In the genomic region with DNA sequence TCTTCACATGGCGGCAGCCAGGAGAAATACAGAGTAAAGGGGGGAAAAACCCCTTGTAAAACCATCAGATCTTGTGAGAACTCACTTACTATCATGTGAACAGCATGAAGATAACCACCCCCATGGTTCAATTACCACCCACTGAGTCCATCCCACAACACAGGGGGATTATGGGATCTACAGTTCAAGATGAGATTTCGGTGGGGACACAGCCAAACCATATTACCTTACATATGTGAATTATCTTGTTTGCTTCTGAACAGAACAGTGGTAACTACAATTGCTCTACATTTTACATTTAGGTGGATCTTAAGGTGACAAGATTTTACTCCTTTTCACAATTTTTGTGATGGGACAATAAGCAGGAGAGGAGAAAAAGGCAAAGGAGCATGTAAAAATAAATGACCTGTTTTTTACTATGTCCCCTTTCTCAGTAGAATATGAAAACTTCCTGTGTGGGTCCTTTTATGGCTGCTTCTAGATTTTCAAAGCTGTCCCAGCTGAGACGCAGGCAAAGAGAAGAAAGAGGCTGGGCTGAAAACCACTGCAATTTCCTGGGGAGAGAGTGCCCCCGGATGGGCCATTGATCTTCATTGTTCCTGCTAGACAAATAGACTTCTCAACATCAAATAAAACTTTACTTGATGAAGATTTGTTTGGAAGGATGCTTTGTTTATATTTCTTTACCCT, we compare ENCODE assay signal across 8 cellular contexts. TPM values are rescaled to one million over a fixed set of nuclear protein-coding genes. Genes with fewer than 3 reads are reported as not detected.
A peak's percentile ranks its signal among the peaks of the same experiment; 100 is the strongest.
DNase-seq lines count a peak whose midpoint lies in the region; ATAC-seq and TF ChIP-seq lines count a peak whose summit lies in the region.

No MANE protein-coding gene starts in this region.

- ATAC-seq in HG03432 (IDR thresholded peaks at IDR 0.05; ENCODE audit: unreplicated experiment): no peak
- no peak for ATAC-seq in HG03095 (IDR thresholded peaks at IDR 0.05; ENCODE audit: unreplicated experiment)

- no peaks in the 10 kb centered on the region for H3K36me3 ChIP-seq in fibroblast of lung (ENCODE audit: control insufficient read depth, insufficient read depth, low read length)

- no peak overlapping the region for H3K9ac ChIP-seq in fibroblast of lung (ENCODE audit: insufficient read depth, low read length)

- H3K9me3 ChIP-seq in fibroblast of lung (ENCODE audit: control insufficient read depth, insufficient read depth, low read depth, low read length): no peaks in the 10 kb centered on the region

- H3K4me2 ChIP-seq in fibroblast of lung (ENCODE audit: extremely low read depth, insufficient read depth, low read length): no peak overlapping the region

- TF ChIP-seq CTCF in HL-60 (IDR thresholded peaks at IDR 0.05; ENCODE audit: insufficient read depth, low read length) (no peak), fibroblast of lung (conservative IDR thresholded peaks at IDR 0.05 in 1 of 2, IDR thresholded peaks at IDR 0.05 in 1 of 2; ENCODE audit: low read depth in 1 of 2, low read length in 2 of 2) (no peak)

- no peaks in the 10 kb centered on the region for H4K20me1 ChIP-seq in fibroblast of lung (ENCODE audit: control insufficient read depth, extremely low read depth, insufficient read depth, low read length)

- H3K4me3 ChIP-seq in HL-60 (replicated peaks; ENCODE audit: insufficient read depth, low read length) (no peak overlapping the region), fibroblast of lung (replicated peaks in 1 of 4; ENCODE audit: control extremely low read depth in 1 of 4, insufficient read depth in 1 of 4, low read depth in 3 of 4, low read length in 4 of 4) (no peak overlapping the region)

- DNase-seq in HL-60 (ENCODE audit: low read depth in 1 of 2, low spot score in 1 of 2): peak in 1 of 2 experiments; percentile 78
- peak; percentile 26 to 36 for DNase-seq in activated CD4-positive, alpha-beta T cell treated with anti-CD3 and anti-CD28 coated beads for 4 hours
- peak; percentile 19 to 22 for DNase-seq in fibroblast of lung (ENCODE audit: low read depth in 2 of 2)
- peak; percentile 14 for DNase-seq in stimulated activated CD8-positive, alpha-beta memory T cell treated with anti-CD3 and anti-CD28 coated beads, Interleukin-12 subunit alpha, Interleukin-12 subunit beta, amount 100 ng/mL, for 1 hour (ENCODE audit: low read depth)
- DNase-seq in SK-N-DZ (ENCODE audit: low spot score): no peak
- no peak for DNase-seq in NCI-H748 treated with DMSO at 0.1 percent for 48 hours (lab: John Stamatoyannopoulos, UW)

- no peaks in the 10 kb centered on the region for H3K79me2 ChIP-seq in fibroblast of lung (ENCODE audit: control insufficient read depth, insufficient read depth, low read length)

- H3K27ac ChIP-seq in HL-60 (replicated peaks) (peak overlapping the region; percentile 39), fibroblast of lung (ENCODE audit: insufficient read depth, low read length) (no peak overlapping the region)

- H3K4me1 ChIP-seq in fibroblast of lung (ENCODE audit: control insufficient read depth, extremely low read depth, insufficient read depth, low read length): no peaks in the 10 kb centered on the region

- H2AFZ ChIP-seq in fibroblast of lung (ENCODE audit: low read length): no peak overlapping the region

- H3K27me3 ChIP-seq in HL-60 (ENCODE audit: insufficient read depth, poor library complexity, severe bottlenecking) (no peaks in the 10 kb centered on the region), fibroblast of lung (ENCODE audit: control insufficient read depth, insufficient read depth, low read length) (peaks cover 2% of the 10 kb centered on the region)

RNA-seq across cellular contexts. Expression of gene PGM2, which starts 45.9 kb away (rescaled TPM):
- total RNA-seq in fibroblast of lung: 14.1 and 15.0 TPM in 2 replicates
- polyA plus RNA-seq in fibroblast of lung: 14.3 and 15.1 TPM in 2 replicates
- polyA plus RNA-seq in fibroblast of lung (2012): 14.4 and 16.0 TPM in 2 replicates
- 0.89 and 1.9 TPM in 2 replicates for polyA minus RNA-seq in fibroblast of lung (ENCODE audit: low replicate concordance)
- polyA plus RNA-seq in SK-N-DZ (2014; cell fraction: cytosol; rRNA removed): 23.6 and 34.1 TPM in 2 replicates
- polyA plus RNA-seq in SK-N-DZ (2014; cell fraction: nucleus; rRNA removed): 20.3 and 24.4 TPM in 2 replicates

Comparison
In these comparisons a context has a peak if more than half of its experiments do, and no peak if none do; other contexts are left out.
1. DNase-seq: peak in activated CD4-positive, alpha-beta T cell treated with anti-CD3 and anti-CD28 coated beads for 4 hours (2 of 2), fibroblast of lung (2 of 2) and stimulated activated CD8-positive, alpha-beta memory T cell treated with anti-CD3 and anti-CD28 coated beads, Interleukin-12 subunit alpha, Interleukin-12 subunit beta, amount 100 ng/mL, for 1 hour (single experiment); none in SK-N-DZ (single experiment) and NCI-H748 treated with DMSO at 0.1 percent for 48 hours (single experiment).